ENCODE assay signal across 32 cellular contexts in genomic region chr9:26078706-26079105, GRCh38.
"Had no signal": no experiment of that assay in that cellular context is flagged by ENCODE, and none has a peak within 500 bp of the region (broad histone marks: within the 10 kb centered on the region; RNA-seq: fewer than 3 reads in every experiment).

No MANE protein-coding gene starts in this region.

- H3K27ac Mint-ChIP-seq: activated B cell treated with CpG ODN at 0.5 μM for 24 hours; activated CD4-positive, alpha-beta memory T cell treated with anti-CD3 and anti-CD28 coated beads for 36 hours; activated CD4-positive, alpha-beta T cell treated with anti-CD3 and anti-CD28 coated beads, Interleukin-2, amount 10 ng/mL, durations not matched to agents 24 days and 14 days; activated CD8-positive, alpha-beta T cell treated with anti-CD3 and anti-CD28 coated beads for 36 hours; activated naive CD4-positive, alpha-beta T cell treated with anti-CD3 and anti-CD28 coated beads for 36 hours; activated naive CD4-positive, alpha-beta T cell treated with anti-CD3 and anti-CD28 coated beads, Interleukin-2, amount 50 U/mL, for 72 hours; activated naive CD8-positive, alpha-beta T cell treated with anti-CD3 and anti-CD28 coated beads for 36 hours; activated T-cell treated with anti-CD3 and anti-CD28 coated beads, Interleukin-2, amount 50 U/mL, for 72 hours; activated T-helper 1 cell treated with anti-CD3 and anti-CD28 coated beads, Interleukin-12 subunit alpha, Interleukin-12 subunit beta, Interleukin-2, Interleukin-4 antibody, amounts not matched to agents 30 ng/mL and 10 ng/mL and 1 ng/mL, durations not matched to agents 14 hours and 24 hours and 36 hours; activated T-helper 17 cell treated with anti-CD3 and anti-CD28 coated beads, Interleukin-2, amount 50 U/mL, for 72 hours; T-helper 2 cell treated with Interferon-gamma antibody and Interleukin-4, amounts not matched to agents 5 μg/mL and 100 μg/mL, for 36 hours had no signal

- H3K4me3 ChIP-seq: adrenal gland, body of pancreas, breast epithelium had no signal

- H3K36me3 ChIP-seq: adrenal gland, brain microvascular endothelial cell, breast epithelium had no signal

- H3K4me3 Mint-ChIP-seq: activated B cell treated with CpG ODN at 0.5 μM for 24 hours; activated CD4-positive, alpha-beta memory T cell treated with anti-CD3 and anti-CD28 coated beads for 36 hours; activated CD4-positive, alpha-beta T cell treated with anti-CD3 and anti-CD28 coated beads, Interleukin-2, amount 10 ng/mL, durations not matched to agents 24 days and 14 days; activated CD8-positive, alpha-beta T cell treated with anti-CD3 and anti-CD28 coated beads for 36 hours; activated naive CD4-positive, alpha-beta T cell treated with anti-CD3 and anti-CD28 coated beads for 36 hours; activated naive CD8-positive, alpha-beta T cell treated with anti-CD3 and anti-CD28 coated beads for 36 hours; activated T-cell treated with anti-CD3 and anti-CD28 coated beads, Interleukin-2, amount 50 U/mL, for 4 hours; activated T-cell treated with anti-CD3 and anti-CD28 coated beads, Interleukin-2, amount 50 U/mL, for 72 hours; activated T-helper 1 cell treated with anti-CD3 and anti-CD28 coated beads, Interleukin-12 subunit alpha, Interleukin-12 subunit beta, Interleukin-2, Interleukin-4 antibody, amounts not matched to agents 30 ng/mL and 10 ng/mL and 1 ng/mL, durations not matched to agents 14 hours and 24 hours and 36 hours; activated T-helper 17 cell treated with anti-CD3 and anti-CD28 coated beads, Interleukin-2, amount 50 U/mL, for 72 hours; T-helper 2 cell treated with Interferon-gamma antibody and Interleukin-4, amounts not matched to agents 5 μg/mL and 100 μg/mL, for 36 hours had no signal

- H3K36me3 Mint-ChIP-seq: activated naive CD8-positive, alpha-beta T cell treated with anti-CD3 and anti-CD28 coated beads for 36 hours had no signal

- H3K27ac ChIP-seq: adrenal gland, body of pancreas, brain microvascular endothelial cell, breast epithelium, VCaP had no signal

- H3K27me3 Mint-ChIP-seq: activated B cell treated with CpG ODN at 0.5 μM for 24 hours; activated CD4-positive, alpha-beta memory T cell treated with anti-CD3 and anti-CD28 coated beads for 36 hours; activated CD4-positive, alpha-beta T cell treated with anti-CD3 and anti-CD28 coated beads, Interleukin-2, amount 10 ng/mL, durations not matched to agents 24 days and 14 days; activated CD8-positive, alpha-beta T cell treated with anti-CD3 and anti-CD28 coated beads for 36 hours; activated naive CD8-positive, alpha-beta T cell treated with anti-CD3 and anti-CD28 coated beads for 36 hours; activated T-helper 17 cell treated with anti-CD3 and anti-CD28 coated beads, Interleukin-2, amount 50 U/mL, for 72 hours had no signal

- DNase-seq: activated B cell treated with CpG ODN at 0.5 μM for 24 hours; activated CD4-positive, alpha-beta memory T cell treated with anti-CD3 and anti-CD28 coated beads for 36 hours; activated CD4-positive, alpha-beta T cell treated with anti-CD3 and anti-CD28 coated beads for 4 hours; activated CD4-positive, alpha-beta T cell treated with anti-CD3 and anti-CD28 coated beads, Interleukin-2, amount 10 ng/mL, durations not matched to agents 24 days and 14 days; activated CD4-positive, alpha-beta T cell treated with anti-CD3 and anti-CD28 coated beads, Interleukin-2, amount 50 U/mL, for 1 hour; activated CD4-positive, alpha-beta T cell treated with anti-CD3 and anti-CD28 coated beads, Interleukin-2, amount 50 U/mL, for 4 hours; activated CD4-positive, CD25-positive, alpha-beta regulatory T cell treated with anti-CD3 and anti-CD28 coated beads, Interleukin-2, amount 50 U/mL, for 72 hours; activated CD8-positive, alpha-beta memory T cell treated with anti-CD3 and anti-CD28 coated beads, Interleukin-2, amount 50 U/mL, for 4 hours; activated CD8-positive, alpha-beta T cell treated with anti-CD3 and anti-CD28 coated beads for 36 hours; activated effector memory CD4-positive, alpha-beta T cell treated with anti-CD3 and anti-CD28 coated beads, Interleukin-2, amount 50 U/mL, for 16 hours; activated gamma-delta T cell treated with Interleukin-2 at 50 U/mL for 16 hours; activated naive CD4-positive, alpha-beta T cell; activated naive CD4-positive, alpha-beta T cell treated with anti-CD3 and anti-CD28 coated beads for 36 hours; activated naive CD4-positive, alpha-beta T cell treated with anti-CD3 and anti-CD28 coated beads, Interleukin-2, amount 50 U/mL, for 16 hours; activated naive CD8-positive, alpha-beta T cell treated with anti-CD3 and anti-CD28 coated beads for 36 hours; activated T-cell treated with anti-CD3 and anti-CD28 coated beads for 4 hours; activated T-cell treated with anti-CD3 and anti-CD28 coated beads, Interleukin-2, amount 50 U/mL, for 1 hour; activated T-cell treated with anti-CD3 and anti-CD28 coated beads, Interleukin-2, amount 50 U/mL, for 4 hours; activated T-cell treated with anti-CD3 and anti-CD28 coated beads, Interleukin-2, amount 50 U/mL, for 72 hours; adrenal gland; amniotic stem cell; body of pancreas; brain microvascular endothelial cell; central memory CD4-positive, alpha-beta T cell; T-helper 2 cell; T-helper 9 cell had no signal

- H3K27me3 ChIP-seq: adrenal gland, body of pancreas, brain microvascular endothelial cell, breast epithelium had no signal

- H3K4me1 Mint-ChIP-seq: activated B cell treated with CpG ODN at 0.5 μM for 24 hours; activated CD4-positive, alpha-beta T cell treated with anti-CD3 and anti-CD28 coated beads, Interleukin-2, amount 10 ng/mL, durations not matched to agents 24 days and 14 days; activated naive CD8-positive, alpha-beta T cell treated with anti-CD3 and anti-CD28 coated beads for 36 hours; activated T-helper 17 cell treated with anti-CD3 and anti-CD28 coated beads, Interleukin-2, amount 50 U/mL, for 72 hours had no signal

- H3K4me1 ChIP-seq: adrenal gland, body of pancreas, breast epithelium had no signal

- H3K9me3 ChIP-seq: adrenal gland, body of pancreas had no signal

- ATAC-seq: activated CD8-positive, alpha-beta T cell treated with anti-CD3 and anti-CD28 coated beads for 36 hours; activated naive CD4-positive, alpha-beta T cell treated with anti-CD3 and anti-CD28 coated beads, Interleukin-2, amount 50 U/mL, for 72 hours; activated T-cell treated with anti-CD3 and anti-CD28 coated beads, Interleukin-2, amount 50 U/mL, for 4 hours; activated T-cell treated with anti-CD3 and anti-CD28 coated beads, Interleukin-2, amount 50 U/mL, for 72 hours; activated T-helper 17 cell treated with anti-CD3 and anti-CD28 coated beads, Interleukin-2, amount 50 U/mL, for 72 hours; body of pancreas had no signal
